ENCODE assay signal across 21 cellular contexts in genomic region chr10:29541826-29542225, GRCh38.
"Had no signal": no experiment of that assay in that cellular context is flagged by ENCODE, and none has a peak within 500 bp of the region (broad histone marks: within the 10 kb centered on the region; RNA-seq: fewer than 3 reads in every experiment).

No MANE protein-coding gene starts in this region.

- H3K27me3 Mint-ChIP-seq: activated CD4-positive, alpha-beta memory T cell treated with anti-CD3 and anti-CD28 coated beads for 36 hours; activated naive CD8-positive, alpha-beta T cell treated with anti-CD3 and anti-CD28 coated beads, Interleukin-2, amount 10 ng/mL, durations not matched to agents 7 days and 5 days; dendritic cell treated with granulocyte-macrophage colony-stimulating factor and Interleukin-4, amounts not matched to agents 40 ng/mL and 50 ng/mL, for 4 days; naive thymus-derived CD8-positive, alpha-beta T cell; stimulated activated memory B cell treated with anti-CD40 and anti-IgM and Interleukin-4, amounts not matched to agents 10 μg/mL and 1 μg/mL and 100 μg/mL, for 72 hours had no signal

- DNase-seq: activated CD4-positive, alpha-beta memory T cell treated with anti-CD3 and anti-CD28 coated beads for 36 hours; activated CD4-positive, alpha-beta T cell treated with anti-CD3 and anti-CD28 coated beads for 48 hours; activated CD4-positive, CD25-positive, alpha-beta regulatory T cell; activated effector memory CD4-positive, alpha-beta T cell treated with Interleukin-2 at 50 U/mL for 16 hours; activated naive CD4-positive, alpha-beta T cell treated with anti-CD3 and anti-CD28 coated beads for 36 hours; activated naive CD8-positive, alpha-beta T cell treated with anti-CD3 and anti-CD28 coated beads, Interleukin-2, amount 10 ng/mL, durations not matched to agents 7 days and 5 days; activated T-cell treated with anti-CD3 and anti-CD28 coated beads, Interleukin-2, amount 50 U/mL, for 48 hours; amniotic stem cell; effector memory CD4-positive, alpha-beta T cell; naive thymus-derived CD8-positive, alpha-beta T cell; ovary; small intestine; stimulated activated CD4-positive, alpha-beta T cell treated with anti-CD3 and anti-CD28 coated beads, Interleukin-15, amount 100 ng/mL, for 24 hours; stomach; transverse colon had no signal

- H3K36me3 ChIP-seq: ovary had no signal

- H3K4me1 Mint-ChIP-seq: stimulated activated memory B cell treated with anti-CD40 and anti-IgM and Interleukin-4, amounts not matched to agents 10 μg/mL and 1 μg/mL and 100 μg/mL, for 72 hours had no signal

- H3K4me3 Mint-ChIP-seq: activated CD4-positive, alpha-beta memory T cell treated with anti-CD3 and anti-CD28 coated beads for 36 hours; activated naive CD4-positive, alpha-beta T cell treated with anti-CD3 and anti-CD28 coated beads for 36 hours; activated naive CD8-positive, alpha-beta T cell treated with anti-CD3 and anti-CD28 coated beads, Interleukin-2, amount 10 ng/mL, durations not matched to agents 7 days and 5 days; dendritic cell treated with granulocyte-macrophage colony-stimulating factor and Interleukin-4, amounts not matched to agents 40 ng/mL and 50 ng/mL, for 4 days; mesothelial cell of epicardium; naive thymus-derived CD8-positive, alpha-beta T cell; stimulated activated memory B cell treated with anti-CD40 and anti-IgM and Interleukin-4, amounts not matched to agents 10 μg/mL and 1 μg/mL and 100 μg/mL, for 72 hours had no signal

- ATAC-seq: naive thymus-derived CD8-positive, alpha-beta T cell; sciatic nerve; stimulated activated memory B cell treated with anti-CD40 and anti-IgM and Interleukin-4, amounts not matched to agents 10 μg/mL and 1 μg/mL and 100 μg/mL, for 72 hours had no signal

- H3K36me3 Mint-ChIP-seq: activated CD4-positive, alpha-beta memory T cell treated with anti-CD3 and anti-CD28 coated beads for 36 hours; activated naive CD8-positive, alpha-beta T cell treated with anti-CD3 and anti-CD28 coated beads, Interleukin-2, amount 10 ng/mL, durations not matched to agents 7 days and 5 days; stimulated activated memory B cell treated with anti-CD40 and anti-IgM and Interleukin-4, amounts not matched to agents 10 μg/mL and 1 μg/mL and 100 μg/mL, for 72 hours had no signal

- H3K9me3 Mint-ChIP-seq: activated CD4-positive, alpha-beta memory T cell treated with anti-CD3 and anti-CD28 coated beads for 36 hours; activated naive CD4-positive, alpha-beta T cell treated with anti-CD3 and anti-CD28 coated beads for 36 hours; activated naive CD8-positive, alpha-beta T cell treated with anti-CD3 and anti-CD28 coated beads, Interleukin-2, amount 10 ng/mL, durations not matched to agents 7 days and 5 days; dendritic cell treated with granulocyte-macrophage colony-stimulating factor and Interleukin-4, amounts not matched to agents 40 ng/mL and 50 ng/mL, for 4 days; mesothelial cell of epicardium; naive thymus-derived CD8-positive, alpha-beta T cell; stimulated activated memory B cell treated with anti-CD40 and anti-IgM and Interleukin-4, amounts not matched to agents 10 μg/mL and 1 μg/mL and 100 μg/mL, for 72 hours had no signal

- H3K27ac Mint-ChIP-seq: activated CD4-positive, alpha-beta memory T cell treated with anti-CD3 and anti-CD28 coated beads for 36 hours; activated naive CD4-positive, alpha-beta T cell treated with anti-CD3 and anti-CD28 coated beads for 36 hours; activated naive CD8-positive, alpha-beta T cell treated with anti-CD3 and anti-CD28 coated beads, Interleukin-2, amount 10 ng/mL, durations not matched to agents 7 days and 5 days; dendritic cell treated with granulocyte-macrophage colony-stimulating factor and Interleukin-4, amounts not matched to agents 40 ng/mL and 50 ng/mL, for 4 days; mesothelial cell of epicardium; naive thymus-derived CD8-positive, alpha-beta T cell; stimulated activated memory B cell treated with anti-CD40 and anti-IgM and Interleukin-4, amounts not matched to agents 10 μg/mL and 1 μg/mL and 100 μg/mL, for 72 hours had no signal

- H3K27me3 ChIP-seq: esophagus muscularis mucosa, ovary, stomach, transverse colon had no signal

- H3K4me3 ChIP-seq: esophagus muscularis mucosa, lung, ovary, stomach, transverse colon had no signal

- H3K9me3 ChIP-seq: esophagus muscularis mucosa, ovary, stomach, transverse colon had no signal

- H3K27ac ChIP-seq: ovary had no signal
